ENCODE assay signal across 11 cellular contexts in genomic region chr14:77590845-77591506, GRCh38. TPM values are rescaled to one million over a fixed set of nuclear protein-coding genes. Genes with fewer than 3 reads are reported as not detected.
DNase-seq lines count a peak whose midpoint lies in the region; ATAC-seq, FAIRE-seq and TF ChIP-seq lines count a peak whose summit lies in the region.
"Had no signal": no experiment of that assay in that cellular context is flagged by ENCODE, and none has a peak within 500 bp of the region (broad histone marks: within the 10 kb centered on the region; RNA-seq: fewer than 3 reads in every experiment).

No MANE protein-coding gene starts in this region.

- WGBS in spleen, 5 donors, result 33 to 47% (median 42%) methylated on average over 6 of the region's 6 CpGs
- WGBS in psoas muscle, 3 donors, result 74 to 82% (median 79%) methylated on average over 6 of the region's 6 CpGs

- H3K27ac ChIP-seq in colonic mucosa (peak overlapping the region; percentile 83), spleen (peak overlapping the region; percentile 58 to 88 (median 78)), psoas muscle (no peak overlapping the region)
- H3K27ac ChIP-seq: GM23248 had no signal

- no peaks in the 10 kb centered on the region for H3K27me3 ChIP-seq in colonic mucosa
- no peaks in the 10 kb centered on the region for H3K27me3 ChIP-seq in spleen (replicated peaks in 1 of 7)
- H3K27me3 ChIP-seq in psoas muscle (ENCODE audit: insufficient read depth in 3 of 3, low read length in 2 of 3), result no peaks in the 10 kb centered on the region
- H3K27me3 ChIP-seq: adrenal gland had no signal

- TF ChIP-seq POLR2A in spleen (IDR thresholded peaks at IDR 0.05), result no peak

- FAIRE-seq in D721Med (lab: Jason Lieb, UNC), result no peak
- FAIRE-seq: urothelium cell line had no signal

- no peaks in the 10 kb centered on the region for H3K9me3 ChIP-seq in colonic mucosa
- no peaks in the 10 kb centered on the region for H3K9me3 ChIP-seq in spleen
- H3K9me3 ChIP-seq in psoas muscle, result no peaks in the 10 kb centered on the region
- H3K9me3 ChIP-seq: adrenal gland had no signal

- intact Hi-C loops in colonic mucosa (cut with DNase I), result no loop called here
- intact Hi-C loops in spleen (cut with DNase I; ENCODE audit: low total_unique reads), result no loop called here
- intact Hi-C loops in psoas muscle (cut with DNase I), result no loop called here

- H3K9ac ChIP-seq in colonic mucosa (ENCODE audit: low read depth in 2 of 2, low read length in 2 of 2), result peak overlapping the region; percentile 5 to 30
- H3K9ac ChIP-seq: GM23248 had no signal

- no peak overlapping the region for H3K4me3 ChIP-seq in colonic mucosa
- peak overlapping the region in 3 of 8 donors; percentile 3 to 48 (median 4) for H3K4me3 ChIP-seq in spleen
- H3K4me3 ChIP-seq in psoas muscle, result no peak overlapping the region
- H3K4me3 ChIP-seq: GM23248 had no signal

- ATAC-seq in psoas muscle, result no peak

- DNase-seq in NCI-H2196 (lab: John Stamatoyannopoulos, UW; ENCODE audit: unreplicated experiment) (peak; percentile 26), NCI-H2196 treated with DMSO at 0.1 percent for 48 hours (lab: John Stamatoyannopoulos, UW; ENCODE audit: unreplicated experiment) (no peak), NCI-H2029 (lab: John Stamatoyannopoulos, UW) (peak; percentile 55), colonic mucosa (peak; percentile 70), spleen (no peak), D721Med (ENCODE audit: insufficient read length, low spot score) (no peak), NCI-H526 treated with DMSO at 0.1 percent for 48 hours (lab: John Stamatoyannopoulos, UW) (no peak), psoas muscle (no peak)
- DNase-seq: adrenal gland, GM23248 had no signal

- TF ChIP-seq CTCF in colonic mucosa (IDR thresholded peaks at IDR 0.05), result no peak
- TF ChIP-seq CTCF in spleen (IDR thresholded peaks at IDR 0.05 in 8 of 11, conservative IDR thresholded peaks at IDR 0.05 in 3 of 11), result no peak
- TF ChIP-seq CTCF in D721Med (IDR thresholded peaks at IDR 0.05; ENCODE audit: insufficient read depth, missing control alignments), result no peak
- TF ChIP-seq CTCF in psoas muscle (IDR thresholded peaks at IDR 0.05), result no peak

- H3K36me3 ChIP-seq in colonic mucosa (no peaks in the 10 kb centered on the region), spleen (peaks cover 0 to 24% (median 10%) of the 10 kb centered on the region in 6 donors), psoas muscle (ENCODE audit: insufficient read depth in 1 of 2, low read depth in 1 of 2) (peaks cover 0 to 9% of the 10 kb centered on the region in 2 donors)

- H3K4me1 ChIP-seq in colonic mucosa (peaks cover 2% of the 10 kb centered on the region), spleen (peaks cover 49 to 100% (median 92%) of the 10 kb centered on the region in 6 donors), psoas muscle (no peaks in the 10 kb centered on the region)

RNA-seq across cellular contexts. Expression of gene SPTLC2, which starts 25.5 kb away (rescaled TPM):
- total RNA-seq in colonic mucosa (10 to 100 TPM; 68.3 to 70.1 TPM), spleen (100 to 1,000 TPM in 1 of 7 donors, 10 to 100 TPM in 6; 62.0 to 103 (median 79.7) TPM), psoas muscle (1 to 10 TPM; 5.8 to 9.0 (median 6.6) TPM)
- polyA plus RNA-seq in spleen (10 to 100 TPM in 1 of 3 donors, 1 to 10 TPM in 2; 7.0 to 10.9 (median 7.3) TPM), psoas muscle (1 to 10 TPM; 2.4 to 5.5 (median 4.5) TPM)

Comparison
In these comparisons a context has a peak if more than half of its experiments do, and no peak if none do; other contexts are left out.
1. DNase-seq: peak in NCI-H2196 (single experiment), NCI-H2029 (single experiment) and colonic mucosa (single experiment); none in NCI-H2196 treated with DMSO at 0.1 percent for 48 hours (single experiment), spleen (single experiment), D721Med (single experiment), NCI-H526 treated with DMSO at 0.1 percent for 48 hours (single experiment) and psoas muscle (0 of 2).
2. RNA of gene SPTLC2, which starts 25.5 kb away (total RNA-seq): 62.0 to 103 TPM in spleen and 68.3 to 70.1 TPM in colonic mucosa; 5.8 to 9.0 TPM in psoas muscle; every median in the first group is over 4 times any median in the second.